ENCODE assay signal across 1 cellular context in the genomic region with DNA sequence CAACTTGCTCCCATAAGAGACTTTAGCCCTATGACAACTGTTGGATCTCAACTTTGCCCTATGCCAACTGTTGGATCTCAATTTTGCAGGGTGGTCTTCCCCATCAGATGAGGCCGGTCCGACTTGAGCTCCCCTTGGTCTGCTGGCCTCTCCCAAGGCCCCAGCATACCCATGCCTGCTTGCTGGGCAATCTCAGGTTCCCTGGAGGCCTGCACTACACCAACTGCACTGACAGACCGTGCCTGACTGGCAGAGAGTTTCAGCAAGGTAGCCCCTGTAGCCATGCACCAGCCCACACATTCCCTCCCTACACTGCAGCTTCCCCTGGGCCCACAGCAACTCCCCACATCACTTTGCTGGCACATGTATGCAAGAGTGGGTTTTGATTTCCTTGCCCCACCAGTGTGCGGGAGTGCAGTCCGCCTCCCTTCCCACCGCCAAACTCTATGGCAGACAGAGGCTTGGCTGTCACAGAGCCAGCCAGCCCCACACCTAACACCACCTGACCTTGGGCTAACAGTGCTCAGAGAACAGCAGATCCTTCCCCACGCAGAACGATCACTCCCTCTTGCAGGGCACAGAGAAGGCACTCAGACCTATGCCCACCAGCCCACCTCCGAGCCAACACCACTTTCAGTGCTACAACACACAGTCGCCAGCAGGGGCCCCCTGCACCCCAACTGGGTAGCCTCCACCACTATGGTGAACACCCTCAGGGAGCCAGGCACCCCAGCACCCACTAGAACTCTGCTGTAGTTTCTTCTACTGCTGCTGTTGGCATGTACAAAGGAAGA.
TF ChIP-seq lines count a peak whose summit lies in the region.

No MANE protein-coding gene starts in this region.

TF ChIP-seq in K562, 482 proteins besides CTCF, POLR2A, EP300 and RAD21:
- TF ChIP-seq, protein P1, sequence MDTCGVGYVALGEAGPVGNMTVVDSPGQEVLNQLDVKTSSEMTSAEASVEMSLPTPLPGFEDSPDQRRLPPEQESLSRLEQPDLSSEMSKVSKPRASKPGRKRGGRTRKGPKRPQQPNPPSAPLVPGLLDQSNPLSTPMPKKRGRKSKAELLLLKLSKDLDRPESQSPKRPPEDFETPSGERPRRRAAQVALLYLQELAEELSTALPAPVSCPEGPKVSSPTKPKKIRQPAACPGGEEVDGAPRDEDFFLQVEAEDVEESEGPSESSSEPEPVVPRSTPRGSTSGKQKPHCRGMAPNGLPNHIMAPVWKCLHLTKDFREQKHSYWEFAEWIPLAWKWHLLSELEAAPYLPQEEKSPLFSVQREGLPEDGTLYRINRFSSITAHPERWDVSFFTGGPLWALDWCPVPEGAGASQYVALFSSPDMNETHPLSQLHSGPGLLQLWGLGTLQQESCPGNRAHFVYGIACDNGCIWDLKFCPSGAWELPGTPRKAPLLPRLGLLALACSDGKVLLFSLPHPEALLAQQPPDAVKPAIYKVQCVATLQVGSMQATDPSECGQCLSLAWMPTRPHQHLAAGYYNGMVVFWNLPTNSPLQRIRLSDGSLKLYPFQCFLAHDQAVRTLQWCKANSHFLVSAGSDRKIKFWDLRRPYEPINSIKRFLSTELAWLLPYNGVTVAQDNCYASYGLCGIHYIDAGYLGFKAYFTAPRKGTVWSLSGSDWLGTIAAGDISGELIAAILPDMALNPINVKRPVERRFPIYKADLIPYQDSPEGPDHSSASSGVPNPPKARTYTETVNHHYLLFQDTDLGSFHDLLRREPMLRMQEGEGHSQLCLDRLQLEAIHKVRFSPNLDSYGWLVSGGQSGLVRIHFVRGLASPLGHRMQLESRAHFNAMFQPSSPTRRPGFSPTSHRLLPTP (IDR thresholded peaks at IDR 0.05; ENCODE audit: borderline replicate concordance, extremely low read depth, insufficient read length) = no peak
- no peak for TF ChIP-seq KLF6 (CRISPR knock-in tag; IDR thresholded peaks at IDR 0.05; ENCODE audit: borderline replicate concordance)
